ENCODE assay signal across 26 cellular contexts in genomic region chr11:71238285-71238875, GRCh38. TPM values are rescaled to one million over a fixed set of nuclear protein-coding genes. Genes with fewer than 3 reads are reported as not detected.
DNase-seq lines count a peak whose midpoint lies in the region; ATAC-seq and TF ChIP-seq lines count a peak whose summit lies in the region.
"Had no signal": no experiment of that assay in that cellular context is flagged by ENCODE, and none has a peak within 500 bp of the region (broad histone marks: within the 10 kb centered on the region; RNA-seq: fewer than 3 reads in every experiment).

No MANE protein-coding gene starts in this region.

- POLR2A ChIA-PET in WTC11 (lab: Charles Lee), result no interaction called here

- peaks cover 31% of the 10 kb centered on the region for H3K36me3 Mint-ChIP-seq in WTC11
- peaks cover 45% of the 10 kb centered on the region for H3K36me3 Mint-ChIP-seq in endodermal cell (ENCODE audit: low read depth)

- CTCF ChIA-PET in WTC11 (lab: Charles Lee), result interaction anchor here (1.3 to 2.2 kb wide), 2 partner anchors 13 to 118 kb away, joined by 3 to 9 read pairs; partner anchors contain the start of gene SHANK2

- H3K4me1 Mint-ChIP-seq in WTC11, result peaks cover 58% of the 10 kb centered on the region
- peaks cover 12% of the 10 kb centered on the region for H3K4me1 Mint-ChIP-seq in endodermal cell

- H4K8ac ChIP-seq in trophoblast cell (ENCODE audit: low read depth, low read length), result no peak overlapping the region

- H3K4me1 ChIP-seq in endodermal cell (ENCODE audit: control insufficient read depth, insufficient read depth, low read length), result no peaks in the 10 kb centered on the region
- H3K4me1 ChIP-seq in trophoblast cell (ENCODE audit: control insufficient read depth in 1 of 2, insufficient read depth in 2 of 2, low read length in 2 of 2), result peaks cover 10 to 14% of the 10 kb centered on the region in 2 experiments
- H3K4me1 ChIP-seq: HAP-1, Peyer's patch had no signal

- H3K27me3 ChIP-seq in endodermal cell (ENCODE audit: control insufficient read depth, insufficient read depth, low read length, poor library complexity, severe bottlenecking) (no peaks in the 10 kb centered on the region), trophoblast cell (ENCODE audit: insufficient read depth, low read length) (no peaks in the 10 kb centered on the region)
- H3K27me3 ChIP-seq: BLaER1, Peyer's patch, SJSA1 had no signal

- peak overlapping the region; percentile 35 for H2BK12ac ChIP-seq in trophoblast cell (ENCODE audit: low read length)

- peak overlapping the region; percentile 30 for H3K18ac ChIP-seq in trophoblast cell (ENCODE audit: low read length)

- H3K9me3 Mint-ChIP-seq in WTC11, result no peaks in the 10 kb centered on the region
- H3K9me3 Mint-ChIP-seq in endodermal cell, result no peaks in the 10 kb centered on the region
- H3K9me3 Mint-ChIP-seq: CD4-positive, alpha-beta T cell had no signal

- WGBS in endodermal cell (ENCODE audit: insufficient coverage in 1 of 2, insufficient read length in 1 of 2), 2 experiments, result 92 to 93% methylated on average over 4 to 8 of the region's 8 CpGs
- no CpG with 5 or more reads among the region's 8 CpGs for WGBS in trophoblast cell (ENCODE audit: extremely low coverage, insufficient coverage, insufficient read length)

- peak overlapping the region; percentile 35 for H3K4ac ChIP-seq in trophoblast cell (ENCODE audit: low read depth, low read length)

- no peak overlapping the region for H2BK120ac ChIP-seq in trophoblast cell (ENCODE audit: insufficient read depth, low read length, poor library complexity)

- H3K27ac ChIP-seq in endodermal cell (ENCODE audit: low read depth, low read length), result no peak overlapping the region
- H3K27ac ChIP-seq in trophoblast cell (ENCODE audit: low read depth, low read length), result no peak overlapping the region
- H3K27ac ChIP-seq: BLaER1, GM23248, Peyer's patch, SJSA1 had no signal

- H3K9me3 ChIP-seq in endodermal cell (ENCODE audit: control insufficient read depth, low read length) (no peaks in the 10 kb centered on the region), trophoblast cell (ENCODE audit: insufficient read depth, low read depth, low read length) (no peaks in the 10 kb centered on the region)
- H3K9me3 ChIP-seq: BLaER1, HAP-1, Peyer's patch, SJSA1 had no signal

- TF ChIP-seq CTCF in WTC11 (IDR thresholded peaks at IDR 0.05), result no peak
- TF ChIP-seq CTCF in endodermal cell (conservative IDR thresholded peaks at IDR 0.05), result no peak

- H3K36me3 ChIP-seq in endodermal cell (ENCODE audit: control insufficient read depth, insufficient read depth, low read length), result no peaks in the 10 kb centered on the region
- H3K36me3 ChIP-seq in trophoblast cell (ENCODE audit: control insufficient read depth in 1 of 2, insufficient read depth in 2 of 2, low read length in 2 of 2), result peaks cover 7 to 14% of the 10 kb centered on the region in 2 experiments
- H3K36me3 ChIP-seq: BLaER1, HAP-1, Peyer's patch had no signal

- H3K27me3 Mint-ChIP-seq in WTC11 (ENCODE audit: low read depth) (no peaks in the 10 kb centered on the region), endodermal cell (ENCODE audit: insufficient read depth) (no peaks in the 10 kb centered on the region)

- H4K91ac ChIP-seq in trophoblast cell (ENCODE audit: low read depth, low read length), result no peak overlapping the region

- peaks cover 11% of the 10 kb centered on the region for H3K79me2 ChIP-seq in trophoblast cell (ENCODE audit: control insufficient read depth, insufficient read depth, low read length, poor library complexity)

- no peak overlapping the region for H4K12ac ChIP-seq in trophoblast cell (ENCODE audit: low read depth, low read length)

- no peak overlapping the region for H3K23ac ChIP-seq in trophoblast cell (ENCODE audit: low read length)

- no peak overlapping the region for H2AFZ ChIP-seq in trophoblast cell (ENCODE audit: insufficient read depth, low read length, poor library complexity)
- H2AFZ ChIP-seq: GM23248 had no signal

- H3K27ac Mint-ChIP-seq in WTC11, result peak overlapping the region; percentile 92; the same call in 1 of the 2 replicates
- no peak overlapping the region for H3K27ac Mint-ChIP-seq in endodermal cell
- H3K27ac Mint-ChIP-seq: CD4-positive, alpha-beta T cell had no signal

- no peak for ATAC-seq in WTC11
- ATAC-seq: GM12878, Right ventricle myocardium inferior had no signal

- H2AK5ac ChIP-seq in trophoblast cell (ENCODE audit: low read length), result peak overlapping the region; percentile 28

- peaks cover 15% of the 10 kb centered on the region for H3K79me1 ChIP-seq in trophoblast cell (ENCODE audit: low read length)

- no peak overlapping the region for H2BK5ac ChIP-seq in trophoblast cell (ENCODE audit: low read depth, low read length, poor library complexity)

- H3K9ac ChIP-seq in endodermal cell (ENCODE audit: extremely low read depth, low read length, poor library complexity, severe bottlenecking), result no peak overlapping the region
- H3K9ac ChIP-seq in trophoblast cell (ENCODE audit: low read length), result peak overlapping the region; percentile 21
- H3K9ac ChIP-seq: BLaER1, GM23248 had no signal

- no peak for DNase-seq in WTC11 (ENCODE audit: low spot score)
- peak; percentile 18 for DNase-seq in endodermal cell
- DNase-seq in trophoblast cell, result no peak
- DNase-seq in NCI-H2107 treated with DMSO at 0.1 percent for 48 hours (lab: John Stamatoyannopoulos, UW; ENCODE audit: unreplicated experiment), result no peak
- no peak for DNase-seq in GM19238 (ENCODE audit: insufficient read length, low spot score)
- DNase-seq in RPMI8226, result no peak
- no peak for DNase-seq in NK-92 treated with Interleukin-12 subunit alpha and Interleukin-12 subunit beta, amount 100 ng/mL, for 24 hours (lab: John Stamatoyannopoulos, UW)
- DNase-seq: ACHN, COR-L47, DND-41, GM23248, IMR-90, NCI-H1105, NCI-H146, NCI-H2029, NCI-H226, NCI-H510A treated with DMSO at 0.1 percent for 48 hours, NCI-H774 had no signal

- no peak overlapping the region for H3K14ac ChIP-seq in trophoblast cell (ENCODE audit: low read length)

- no peak overlapping the region for H3K4me3 Mint-ChIP-seq in WTC11
- no peak overlapping the region for H3K4me3 Mint-ChIP-seq in endodermal cell
- H3K4me3 Mint-ChIP-seq: CD4-positive, alpha-beta T cell had no signal

- no peak overlapping the region for H3K4me2 ChIP-seq in trophoblast cell (ENCODE audit: low read length)
- H3K4me2 ChIP-seq: BLaER1 had no signal

- H3K4me3 ChIP-seq in endodermal cell (ENCODE audit: low read length) (no peak overlapping the region), trophoblast cell (ENCODE audit: low read depth, low read length) (no peak overlapping the region)
- H3K4me3 ChIP-seq: BLaER1, GM12878, GM23248, HAP-1, Peyer's patch, SJSA1 had no signal

TF ChIP-seq in WTC11, 78 proteins besides CTCF, POLR2A, EP300 and RAD21:
- TF ChIP-seq STAT6 (CRISPR knock-in tag; conservative IDR thresholded peaks at IDR 0.05; ENCODE audit: low read depth) (no peak), GABPB1 (CRISPR knock-in tag; IDR thresholded peaks at IDR 0.05) (no peak), JAZF1 (CRISPR knock-in tag; IDR thresholded peaks at IDR 0.05) (no peak)

RNA-seq across cellular contexts. Expression of gene SHANK2, which starts 14.0 kb away (rescaled TPM):
- 57.5 to 69.3 TPM (median 64.8 TPM) in 3 replicates for total RNA-seq in WTC11 (2021)
- 10 to 100 TPM; 22.3 to 49.6 TPM for total RNA-seq in endodermal cell
- polyA plus RNA-seq in endodermal cell (2013, experiment 1 of 2), result 6.4 TPM
- polyA plus RNA-seq in endodermal cell (2013, experiment 2 of 2), result 7.0 TPM
- 20.8 and 21.4 TPM in 2 replicates for polyA plus RNA-seq in trophoblast cell (2013)
- total RNA-seq: CD4-positive, alpha-beta T cell; OCI-LY7 had no signal
